1 cellular context compared by ENCODE assay signal in the genomic region with DNA sequence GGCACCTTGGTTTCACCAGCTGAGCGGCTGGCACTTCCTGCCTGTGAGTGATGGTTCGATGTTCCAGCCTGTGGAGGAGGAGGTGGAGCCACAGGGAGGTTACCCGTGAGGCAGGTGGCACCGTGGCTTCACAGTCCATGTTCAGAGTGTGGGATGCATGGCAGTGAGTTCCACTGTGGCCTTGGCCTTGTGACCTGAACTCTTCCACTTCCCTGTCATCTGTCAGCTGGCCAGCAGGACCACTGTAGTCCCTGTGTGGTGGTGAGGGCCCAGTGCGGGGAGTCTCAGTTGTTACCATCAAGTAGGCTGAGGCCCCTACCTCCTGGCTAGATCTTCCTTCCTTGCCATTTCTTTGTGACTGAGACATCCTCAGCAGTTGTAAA.
TF ChIP-seq lines count a peak whose summit lies in the region.

No MANE protein-coding gene starts in this region.

TF ChIP-seq in HepG2, 621 proteins besides CTCF, POLR2A, EP300 and RAD21:
- TF ChIP-seq RARA (CRISPR knock-in tag; IDR thresholded peaks at IDR 0.05) (peak; percentile 44; the same call in 1 of the 2 replicates), NR2F6 (IDR thresholded peaks at IDR 0.05) (peak; percentile 64), NR2F6 (CRISPR knock-in tag; IDR thresholded peaks at IDR 0.05) (peak; percentile 69; the same call in 1 of the 2 replicates), RXRA (CRISPR knock-in tag; IDR thresholded peaks at IDR 0.05) (peak; percentile 32; the same call in 1 of the 2 replicates), NR2F1 (CRISPR knock-in tag; IDR thresholded peaks at IDR 0.05) (peak; percentile 70 to 71; a peak in 3 of 4 replicates), ZNF501 (CRISPR knock-in tag; IDR thresholded peaks at IDR 0.05) (no peak), NRL (CRISPR knock-in tag; IDR thresholded peaks at IDR 0.05; ENCODE audit: borderline replicate concordance) (peak; percentile 55; the same call in 1 of the 2 replicates), SAP130 (CRISPR knock-in tag; IDR thresholded peaks at IDR 0.05; ENCODE audit: low read depth) (peak; percentile 31; the same call in 1 of the 2 replicates), ZNF687 (CRISPR knock-in tag; IDR thresholded peaks at IDR 0.05) (peak; percentile 35; the same call in 1 of the 2 replicates), TFAP4 (IDR thresholded peaks at IDR 0.05; ENCODE audit: borderline replicate concordance, low read depth) (peak; percentile 57; the same call in 1 of the 2 replicates), TFE3 (CRISPR knock-in tag; IDR thresholded peaks at IDR 0.05) (no peak), SRSF9 (IDR thresholded peaks at IDR 0.05; ENCODE audit: borderline replicate concordance, insufficient read depth, low read depth, low read length, poor library complexity, severe bottlenecking) (no peak), HNF4A (CRISPR knock-in tag; IDR thresholded peaks at IDR 0.05) (0 out of 2 replicates have a peak, but pooled peaks have one; percentile 17)
- TF ChIP-seq, protein P1, sequence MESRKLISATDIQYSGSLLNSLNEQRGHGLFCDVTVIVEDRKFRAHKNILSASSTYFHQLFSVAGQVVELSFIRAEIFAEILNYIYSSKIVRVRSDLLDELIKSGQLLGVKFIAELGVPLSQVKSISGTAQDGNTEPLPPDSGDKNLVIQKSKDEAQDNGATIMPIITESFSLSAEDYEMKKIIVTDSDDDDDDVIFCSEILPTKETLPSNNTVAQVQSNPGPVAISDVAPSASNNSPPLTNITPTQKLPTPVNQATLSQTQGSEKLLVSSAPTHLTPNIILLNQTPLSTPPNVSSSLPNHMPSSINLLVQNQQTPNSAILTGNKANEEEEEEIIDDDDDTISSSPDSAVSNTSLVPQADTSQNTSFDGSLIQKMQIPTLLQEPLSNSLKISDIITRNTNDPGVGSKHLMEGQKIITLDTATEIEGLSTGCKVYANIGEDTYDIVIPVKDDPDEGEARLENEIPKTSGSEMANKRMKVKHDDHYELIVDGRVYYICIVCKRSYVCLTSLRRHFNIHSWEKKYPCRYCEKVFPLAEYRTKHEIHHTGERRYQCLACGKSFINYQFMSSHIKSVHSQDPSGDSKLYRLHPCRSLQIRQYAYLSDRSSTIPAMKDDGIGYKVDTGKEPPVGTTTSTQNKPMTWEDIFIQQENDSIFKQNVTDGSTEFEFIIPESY (CRISPR knock-in tag; IDR thresholded peaks at IDR 0.05), result 0 out of 2 replicates have a peak, but pooled peaks have one; percentile 41
